In the genomic region with DNA sequence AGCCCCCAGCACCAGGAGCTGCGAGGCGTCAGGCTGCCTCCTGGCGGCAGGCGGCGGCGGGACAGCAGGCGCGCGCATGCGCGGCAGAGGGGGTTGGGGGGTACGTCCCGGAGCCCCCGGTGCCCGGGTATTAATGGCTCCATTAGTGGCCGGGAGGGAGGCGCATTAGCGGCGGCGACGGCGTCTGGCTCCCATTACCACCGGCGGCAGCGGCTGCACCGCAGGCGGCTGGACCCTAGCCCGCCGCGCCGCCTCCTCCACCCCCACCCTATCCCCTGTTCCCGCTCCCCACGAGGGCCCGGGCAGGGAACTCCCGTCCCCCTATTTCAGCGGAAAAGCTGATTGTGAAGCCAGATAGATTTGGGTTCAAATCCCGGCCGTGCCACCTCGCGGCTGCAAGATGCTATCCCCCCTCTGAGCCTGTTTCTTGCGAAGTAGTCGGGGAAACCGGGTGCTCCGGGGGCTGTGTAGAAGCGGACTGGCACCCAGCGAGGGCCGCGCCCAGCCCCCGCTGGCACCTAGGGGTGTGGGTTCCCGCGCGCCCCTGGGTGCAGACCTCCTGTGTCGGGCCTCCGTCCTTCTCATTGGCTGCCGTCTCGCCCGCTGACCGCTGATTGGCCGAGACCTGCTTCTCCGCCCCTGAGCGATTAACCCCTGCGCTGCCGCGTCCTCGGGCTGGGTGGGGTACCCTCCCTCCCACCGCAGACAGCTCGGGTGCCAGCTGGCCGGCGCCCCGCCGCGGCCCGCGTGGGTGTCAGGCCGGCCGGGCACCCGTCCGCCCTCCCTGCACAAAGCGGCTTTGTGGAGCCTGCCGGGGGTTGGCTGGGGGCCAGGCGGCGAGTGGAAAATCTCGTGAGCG, we compare ENCODE assay signal across 8 cellular contexts. TPM values are rescaled to one million over a fixed set of nuclear protein-coding genes. Genes with fewer than 3 reads are reported as not detected.
DNase-seq lines count a peak whose midpoint lies in the region; ATAC-seq and TF ChIP-seq lines count a peak whose summit lies in the region.

No MANE protein-coding gene starts in this region.

- intact Hi-C loops in testis (cut with DNase I; ENCODE audit: low total_unique reads) = no loop called here

- peak overlapping the region; percentile 46 for H3K27ac Mint-ChIP-seq in activated naive CD4-positive, alpha-beta T cell treated with anti-CD3 and anti-CD28 coated beads, Interleukin-2, amount 50 U/mL, for 24 hours

- in situ Hi-C loops in SK-MEL-5 (cut with HindIII; ENCODE audit: low pct_unique_long_range_greater_than_20kb, low sequenced_read_pairs) = no loop called here

- H4K20me1 ChIP-seq in MM.1S (ENCODE audit: insufficient read depth, low read length) (no peaks in the 10 kb centered on the region), osteoblast (ENCODE audit: insufficient read depth, low read length) (peaks cover 51% of the 10 kb centered on the region)

- peak overlapping the region; percentile 88 for H3K4me3 Mint-ChIP-seq in activated naive CD4-positive, alpha-beta T cell treated with anti-CD3 and anti-CD28 coated beads, Interleukin-2, amount 50 U/mL, for 24 hours

- H3K27me3 Mint-ChIP-seq in activated naive CD4-positive, alpha-beta T cell treated with anti-CD3 and anti-CD28 coated beads, Interleukin-2, amount 50 U/mL, for 24 hours = no peaks in the 10 kb centered on the region

- no peak for TF ChIP-seq POLR2A in testis (IDR thresholded peaks at IDR 0.05)

- peaks cover 1% of the 10 kb centered on the region for H3K36me3 Mint-ChIP-seq in activated naive CD4-positive, alpha-beta T cell treated with anti-CD3 and anti-CD28 coated beads, Interleukin-2, amount 50 U/mL, for 24 hours

- no peaks in the 10 kb centered on the region for H3K9me3 ChIP-seq in MM.1S (replicated peaks; ENCODE audit: insufficient read depth, low read length)
- no peaks in the 10 kb centered on the region for H3K9me3 ChIP-seq in osteoblast (ENCODE audit: low read depth, low read length)
- no peaks in the 10 kb centered on the region for H3K9me3 ChIP-seq in testis

- DNase-seq in CMK (ENCODE audit: low read depth) (peak; percentile 81), MM.1S (peak; percentile 81), SK-MEL-5 (ENCODE audit: low read depth, low spot score) (peak; percentile 86), glomerular visceral epithelial cell (ENCODE audit: extremely low spot score) (peak; percentile 94), osteoblast (ENCODE audit: insufficient read length, low spot score, missing footprints) (peak; percentile 100), testis (peak; percentile 96)

- peak overlapping the region; percentile 75 for H3K9ac ChIP-seq in MM.1S (ENCODE audit: low read length)

- H3K36me3 ChIP-seq in MM.1S (replicated peaks; ENCODE audit: insufficient read depth, low read length) (no peaks in the 10 kb centered on the region), osteoblast (ENCODE audit: insufficient read depth, low read length) (peaks cover 7% of the 10 kb centered on the region), testis (ENCODE audit: low read depth, missing control alignments) (no peaks in the 10 kb centered on the region)

- H3K27ac ChIP-seq in MM.1S (ENCODE audit: low read length) = peak overlapping the region; percentile 24; the same call in 1 of the 2 replicates
- H3K27ac ChIP-seq in osteoblast (ENCODE audit: low read depth, low read length) = peak overlapping the region; percentile 65
- H3K27ac ChIP-seq in testis = peak overlapping the region; percentile 87 to 98

- peak; percentile 90 for TF ChIP-seq CTCF in MM.1S (IDR thresholded peaks at IDR 0.05; ENCODE audit: low read length)
- TF ChIP-seq CTCF in osteoblast (IDR thresholded peaks at IDR 0.05; ENCODE audit: extremely low read depth, low read depth, low read length) = peak; percentile 78
- peak; percentile 91 to 96 (median 95) for TF ChIP-seq CTCF in testis (IDR thresholded peaks at IDR 0.05)

- no peaks in the 10 kb centered on the region for H3K9me3 Mint-ChIP-seq in activated naive CD4-positive, alpha-beta T cell treated with anti-CD3 and anti-CD28 coated beads, Interleukin-2, amount 50 U/mL, for 24 hours

- peak overlapping the region; percentile 57 for H3K4me2 ChIP-seq in MM.1S (ENCODE audit: low read depth, low read length)
- H3K4me2 ChIP-seq in osteoblast (ENCODE audit: insufficient read depth, low read length) = peak overlapping the region; percentile 80

- H3K9me2 ChIP-seq in MM.1S (replicated peaks; ENCODE audit: insufficient read depth, low read length) = no peaks in the 10 kb centered on the region

- WGBS in testis, 2 donors = 0% methylated on average over 29 to 62 of the region's 84 CpGs

- H3K79me2 ChIP-seq in MM.1S (ENCODE audit: low read length) (peaks cover 8% of the 10 kb centered on the region), osteoblast (ENCODE audit: insufficient read depth, low read length) (peaks cover 69% of the 10 kb centered on the region)

- H2AFZ ChIP-seq in MM.1S (ENCODE audit: low read length) = peak overlapping the region; percentile 53
- H2AFZ ChIP-seq in osteoblast (ENCODE audit: low read length) = no peak overlapping the region

- H3K4me3 ChIP-seq in MM.1S (ENCODE audit: low read length) (peak overlapping the region; percentile 90), osteoblast (ENCODE audit: insufficient read depth, low read length) (peak overlapping the region; percentile 88), testis (peak overlapping the region; percentile 76 to 78)

- peak; percentile 30 for ATAC-seq in GM21390 (IDR thresholded peaks at IDR 0.05; ENCODE audit: unreplicated experiment)

- H3K4me1 ChIP-seq in MM.1S (ENCODE audit: low read length) (peaks cover 21% of the 10 kb centered on the region), osteoblast (ENCODE audit: insufficient read depth, low read length) (peaks cover 66% of the 10 kb centered on the region), testis (peaks cover 66% of the 10 kb centered on the region)

- H3K4me1 Mint-ChIP-seq in activated naive CD4-positive, alpha-beta T cell treated with anti-CD3 and anti-CD28 coated beads, Interleukin-2, amount 50 U/mL, for 24 hours = peaks cover 55% of the 10 kb centered on the region

- H3F3A ChIP-seq in MM.1S (ENCODE audit: insufficient read depth, low read length) = peaks cover 9% of the 10 kb centered on the region; the same call in 1 of the 2 replicates

- H3K27me3 ChIP-seq in MM.1S (replicated peaks; ENCODE audit: insufficient read depth, low read length) (no peaks in the 10 kb centered on the region), osteoblast (ENCODE audit: insufficient read depth, low read length) (no peaks in the 10 kb centered on the region), testis (no peaks in the 10 kb centered on the region)

RNA-seq across cellular contexts. Expression of a gene that starts 11.1 kb away (rescaled TPM):
- 5.2 and 11.3 TPM in 2 replicates for total RNA-seq in SK-MEL-5 (2014; rRNA removed; shearing (Covaris generic))
- polyA plus RNA-seq in SK-MEL-5 (2015; cell fraction: cytosol; rRNA removed) = 45.4 and 60.9 TPM in 2 replicates
- 36.8 and 45.9 TPM in 2 replicates for polyA plus RNA-seq in SK-MEL-5 (2015; cell fraction: nucleus; rRNA removed)
- 33.6 and 39.1 TPM in 2 replicates for total RNA-seq in osteoblast
- 100 to 1,000 TPM; 163 to 181 TPM for total RNA-seq in testis
- 95.6 TPM for polyA plus RNA-seq in testis (ENCODE audit: insufficient read depth, low read depth, low replicate concordance)

RNA-seq across cellular contexts. Expression of a gene that starts 21.8 kb away (rescaled TPM):
- 1.1 and 1.2 TPM in 2 replicates for total RNA-seq in SK-MEL-5 (2014; rRNA removed; shearing (Covaris generic))
- 0.65 and 0.94 TPM in 2 replicates for polyA plus RNA-seq in SK-MEL-5 (2015; cell fraction: cytosol; rRNA removed)
- polyA plus RNA-seq in SK-MEL-5 (2015; cell fraction: nucleus; rRNA removed) = 1.8 TPM in 1 of 2 replicates, not detected in the other
- total RNA-seq in osteoblast (0.36 and 0.59 TPM in 2 replicates), testis (10 to 100 TPM; 16.8 to 18.3 TPM)
- 37.4 TPM for polyA plus RNA-seq in testis (ENCODE audit: insufficient read depth, low read depth, low replicate concordance)

RNA-seq across cellular contexts. Expression of a gene that starts 22.3 kb away (rescaled TPM):
- 45.4 and 50.9 TPM in 2 replicates for total RNA-seq in SK-MEL-5 (2014; rRNA removed; shearing (Covaris generic))
- polyA plus RNA-seq in SK-MEL-5 (2015; cell fraction: cytosol; rRNA removed) = 47.6 and 55.4 TPM in 2 replicates
- 22.2 and 34.9 TPM in 2 replicates for polyA plus RNA-seq in SK-MEL-5 (2015; cell fraction: nucleus; rRNA removed)
- total RNA-seq in osteoblast = 18.3 and 23.2 TPM in 2 replicates
- 10 to 100 TPM; 50.7 to 66.7 TPM for total RNA-seq in testis
- polyA plus RNA-seq in testis (ENCODE audit: insufficient read depth, low read depth, low replicate concordance) = 45.1 TPM

RNA-seq across cellular contexts. Expression of a gene that starts 25.2 kb away (rescaled TPM):
- total RNA-seq in SK-MEL-5 (2014; rRNA removed; shearing (Covaris generic)) = 25.5 and 32.7 TPM in 2 replicates
- polyA plus RNA-seq in SK-MEL-5 (2015; cell fraction: cytosol; rRNA removed) = 54.7 and 70.1 TPM in 2 replicates
- polyA plus RNA-seq in SK-MEL-5 (2015; cell fraction: nucleus; rRNA removed) = 72.6 and 77.6 TPM in 2 replicates
- total RNA-seq in osteoblast = 31.8 and 44.8 TPM in 2 replicates
- total RNA-seq in testis = 100 to 1,000 TPM in 1 of 2 donors, 10 to 100 TPM in 1; 85.4 to 120 TPM
- 59.6 TPM for polyA plus RNA-seq in testis (ENCODE audit: insufficient read depth, low read depth, low replicate concordance)

RNA-seq across cellular contexts. Expression of a gene that starts 33.0 kb away (rescaled TPM):
- total RNA-seq in SK-MEL-5 (2014; rRNA removed; shearing (Covaris generic)) = 0.51 and 0.98 TPM in 2 replicates
- polyA plus RNA-seq in SK-MEL-5 (2015; cell fraction: cytosol; rRNA removed) = 1.5 and 2.6 TPM in 2 replicates
- 23.5 and 58.8 TPM in 2 replicates for polyA plus RNA-seq in SK-MEL-5 (2015; cell fraction: nucleus; rRNA removed)
- total RNA-seq in osteoblast = not detected in 2 replicates
- total RNA-seq in testis = 10 to 100 TPM in 1 of 2 donors, 1 to 10 TPM in 1; 7.2 to 12.3 TPM
- polyA plus RNA-seq in testis (ENCODE audit: insufficient read depth, low read depth, low replicate concordance) = 6.9 TPM

Comparison
In these comparisons a context has a peak if more than half of its experiments do, and no peak if none do; other contexts are left out.
1. Peak in every context shown above with its lines: DNase-seq, ATAC-seq, H3K4me3 ChIP-seq and H3K27ac ChIP-seq.
2. H3K27ac ChIP-seq: peak in every context shown above with its lines; median percentile 92 in testis; 65 in osteoblast; 24 in MM.1S.